In genomic region chr20:57547250-57547649, GRCh38 we compare ENCODE assay signal across 1 cellular context.
TF ChIP-seq lines count a peak whose summit lies in the region.

No MANE protein-coding gene starts in this region.

TF ChIP-seq in HepG2, 621 proteins besides CTCF, POLR2A, EP300 and RAD21 (continued from another document and continues in another):
- TF ChIP-seq ZNF720 (CRISPR knock-in tag; IDR thresholded peaks at IDR 0.05), result no peak
- TF ChIP-seq, protein P1, sequence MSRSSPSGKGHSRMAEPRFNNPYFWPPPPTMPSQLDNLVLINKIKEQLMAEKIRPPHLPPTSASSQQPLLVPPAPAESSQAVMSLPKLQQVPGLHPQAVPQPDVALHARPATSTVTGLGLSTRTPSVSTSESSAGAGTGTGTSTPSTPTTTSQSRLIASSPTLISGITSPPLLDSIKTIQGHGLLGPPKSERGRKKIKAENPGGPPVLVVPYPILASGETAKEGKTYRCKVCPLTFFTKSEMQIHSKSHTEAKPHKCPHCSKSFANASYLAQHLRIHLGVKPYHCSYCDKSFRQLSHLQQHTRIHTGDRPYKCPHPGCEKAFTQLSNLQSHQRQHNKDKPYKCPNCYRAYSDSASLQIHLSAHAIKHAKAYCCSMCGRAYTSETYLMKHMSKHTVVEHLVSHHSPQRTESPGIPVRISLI (CRISPR knock-in tag; IDR thresholded peaks at IDR 0.05; ENCODE audit: borderline replicate concordance), result no peak
- TF ChIP-seq, protein P2, sequence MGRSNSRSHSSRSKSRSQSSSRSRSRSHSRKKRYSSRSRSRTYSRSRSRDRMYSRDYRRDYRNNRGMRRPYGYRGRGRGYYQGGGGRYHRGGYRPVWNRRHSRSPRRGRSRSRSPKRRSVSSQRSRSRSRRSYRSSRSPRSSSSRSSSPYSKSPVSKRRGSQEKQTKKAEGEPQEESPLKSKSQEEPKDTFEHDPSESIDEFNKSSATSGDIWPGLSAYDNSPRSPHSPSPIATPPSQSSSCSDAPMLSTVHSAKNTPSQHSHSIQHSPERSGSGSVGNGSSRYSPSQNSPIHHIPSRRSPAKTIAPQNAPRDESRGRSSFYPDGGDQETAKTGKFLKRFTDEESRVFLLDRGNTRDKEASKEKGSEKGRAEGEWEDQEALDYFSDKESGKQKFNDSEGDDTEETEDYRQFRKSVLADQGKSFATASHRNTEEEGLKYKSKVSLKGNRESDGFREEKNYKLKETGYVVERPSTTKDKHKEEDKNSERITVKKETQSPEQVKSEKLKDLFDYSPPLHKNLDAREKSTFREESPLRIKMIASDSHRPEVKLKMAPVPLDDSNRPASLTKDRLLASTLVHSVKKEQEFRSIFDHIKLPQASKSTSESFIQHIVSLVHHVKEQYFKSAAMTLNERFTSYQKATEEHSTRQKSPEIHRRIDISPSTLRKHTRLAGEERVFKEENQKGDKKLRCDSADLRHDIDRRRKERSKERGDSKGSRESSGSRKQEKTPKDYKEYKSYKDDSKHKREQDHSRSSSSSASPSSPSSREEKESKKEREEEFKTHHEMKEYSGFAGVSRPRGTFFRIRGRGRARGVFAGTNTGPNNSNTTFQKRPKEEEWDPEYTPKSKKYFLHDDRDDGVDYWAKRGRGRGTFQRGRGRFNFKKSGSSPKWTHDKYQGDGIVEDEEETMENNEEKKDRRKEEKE (IDR thresholded peaks at IDR 0.05), result no peak
- TF ChIP-seq ZNF577 (CRISPR knock-in tag; IDR thresholded peaks at IDR 0.05; ENCODE audit: borderline replicate concordance, low read depth), result no peak
- TF ChIP-seq ZNF354B (CRISPR knock-in tag; IDR thresholded peaks at IDR 0.05), result no peak
- no peak for TF ChIP-seq NR0B2 (CRISPR knock-in tag; IDR thresholded peaks at IDR 0.05)
- TF ChIP-seq ARNT2 (CRISPR knock-in tag; IDR thresholded peaks at IDR 0.05; ENCODE audit: low read depth), result no peak
- TF ChIP-seq ZNF703 (CRISPR knock-in tag; IDR thresholded peaks at IDR 0.05; ENCODE audit: borderline replicate concordance), result no peak
- peak; percentile 54; the same call in 1 of the 2 replicates for TF ChIP-seq ZNF503 (CRISPR knock-in tag; IDR thresholded peaks at IDR 0.05)
- TF ChIP-seq MTA1 (CRISPR knock-in tag; IDR thresholded peaks at IDR 0.05; ENCODE audit: borderline replicate concordance), result no peak
- TF ChIP-seq ZNF605 (CRISPR knock-in tag; IDR thresholded peaks at IDR 0.05), result no peak
- no peak for TF ChIP-seq KDM4B (CRISPR knock-in tag; IDR thresholded peaks at IDR 0.05)
- TF ChIP-seq TSC22D2 (CRISPR knock-in tag; IDR thresholded peaks at IDR 0.05; ENCODE audit: borderline replicate concordance), result no peak
- TF ChIP-seq ZNF317 (CRISPR knock-in tag; IDR thresholded peaks at IDR 0.05), result no peak
- TF ChIP-seq ZNF224 (CRISPR knock-in tag; IDR thresholded peaks at IDR 0.05), result no peak
- TF ChIP-seq SOX5 (CRISPR knock-in tag; IDR thresholded peaks at IDR 0.05; ENCODE audit: borderline replicate concordance), result peak; percentile 87
- TF ChIP-seq ZNF207 (IDR thresholded peaks at IDR 0.05; ENCODE audit: borderline replicate concordance), result no peak
- TF ChIP-seq KAT7 (CRISPR knock-in tag; IDR thresholded peaks at IDR 0.05; ENCODE audit: borderline replicate concordance), result no peak
- no peak for TF ChIP-seq CENPBD1 (CRISPR knock-in tag; IDR thresholded peaks at IDR 0.05; ENCODE audit: borderline replicate concordance, low read depth)
- no peak for TF ChIP-seq HNRNPLL (IDR thresholded peaks at IDR 0.05; ENCODE audit: low read depth, low read length, poor library complexity, severe bottlenecking)
- TF ChIP-seq TCF7L2 (IDR thresholded peaks at IDR 0.05; ENCODE audit: low read depth, low read length), result no peak
- TF ChIP-seq ZMAT3 (CRISPR knock-in tag; conservative IDR thresholded peaks at IDR 0.05), result no peak
- TF ChIP-seq, protein P3, sequence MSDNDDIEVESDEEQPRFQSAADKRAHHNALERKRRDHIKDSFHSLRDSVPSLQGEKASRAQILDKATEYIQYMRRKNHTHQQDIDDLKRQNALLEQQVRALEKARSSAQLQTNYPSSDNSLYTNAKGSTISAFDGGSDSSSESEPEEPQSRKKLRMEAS (IDR thresholded peaks at IDR 0.05), result peak; percentile 90
- TF ChIP-seq ZKSCAN8 (CRISPR knock-in tag; IDR thresholded peaks at IDR 0.05; ENCODE audit: borderline replicate concordance), result no peak
- no peak for TF ChIP-seq ZNF343 (CRISPR knock-in tag; IDR thresholded peaks at IDR 0.05)
- TF ChIP-seq NRL (CRISPR knock-in tag; IDR thresholded peaks at IDR 0.05; ENCODE audit: borderline replicate concordance), result no peak
- TF ChIP-seq KLF6 (CRISPR knock-in tag; IDR thresholded peaks at IDR 0.05), result peak; percentile 64; the same call in 1 of the 2 replicates
- no peak for TF ChIP-seq SIX1 (CRISPR knock-in tag; IDR thresholded peaks at IDR 0.05; ENCODE audit: borderline replicate concordance)
- TF ChIP-seq ZNF782 (CRISPR knock-in tag; IDR thresholded peaks at IDR 0.05; ENCODE audit: borderline replicate concordance), result no peak
- TF ChIP-seq ZNF839 (CRISPR knock-in tag; IDR thresholded peaks at IDR 0.05; ENCODE audit: borderline replicate concordance), result no peak
- TF ChIP-seq, protein P4, sequence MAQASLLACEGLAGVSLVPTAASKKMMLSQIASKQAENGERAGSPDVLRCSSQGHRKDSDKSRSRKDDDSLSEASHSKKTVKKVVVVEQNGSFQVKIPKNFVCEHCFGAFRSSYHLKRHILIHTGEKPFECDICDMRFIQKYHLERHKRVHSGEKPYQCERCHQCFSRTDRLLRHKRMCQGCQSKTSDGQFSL (CRISPR knock-in tag; IDR thresholded peaks at IDR 0.05), result no peak
- TF ChIP-seq ZNF441 (CRISPR knock-in tag; IDR thresholded peaks at IDR 0.05; ENCODE audit: borderline replicate concordance), result peak; percentile 60; the same call in 1 of the 2 replicates
- TF ChIP-seq FOXA1 (IDR thresholded peaks at IDR 0.05), result no peak
- no peak for TF ChIP-seq FOXA1 (CRISPR knock-in tag; IDR thresholded peaks at IDR 0.05)
- TF ChIP-seq POGZ (CRISPR knock-in tag; IDR thresholded peaks at IDR 0.05), result no peak
- TF ChIP-seq MED13 (CRISPR knock-in tag; IDR thresholded peaks at IDR 0.05), result no peak
- no peak for TF ChIP-seq FIP1L1 (IDR thresholded peaks at IDR 0.05; ENCODE audit: borderline replicate concordance, insufficient read depth, low read depth, low read length)
- TF ChIP-seq, protein P5, sequence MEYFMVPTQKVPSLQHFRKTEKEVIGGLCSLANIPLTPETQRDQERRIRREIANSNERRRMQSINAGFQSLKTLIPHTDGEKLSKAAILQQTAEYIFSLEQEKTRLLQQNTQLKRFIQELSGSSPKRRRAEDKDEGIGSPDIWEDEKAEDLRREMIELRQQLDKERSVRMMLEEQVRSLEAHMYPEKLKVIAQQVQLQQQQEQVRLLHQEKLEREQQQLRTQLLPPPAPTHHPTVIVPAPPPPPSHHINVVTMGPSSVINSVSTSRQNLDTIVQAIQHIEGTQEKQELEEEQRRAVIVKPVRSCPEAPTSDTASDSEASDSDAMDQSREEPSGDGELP (IDR thresholded peaks at IDR 0.05; ENCODE audit: borderline replicate concordance, low read depth), result no peak
- peak; percentile 82 for TF ChIP-seq JUNB (CRISPR knock-in tag; IDR thresholded peaks at IDR 0.05; ENCODE audit: borderline replicate concordance)
- TF ChIP-seq RARG (CRISPR knock-in tag; IDR thresholded peaks at IDR 0.05; ENCODE audit: low read depth), result no peak
- TF ChIP-seq ZNF644 (CRISPR knock-in tag; IDR thresholded peaks at IDR 0.05; ENCODE audit: low read depth), result peak; percentile 35; the same call in 1 of the 2 replicates
- no peak for TF ChIP-seq ZNF256 (CRISPR knock-in tag; conservative IDR thresholded peaks at IDR 0.05)
- peak; percentile 99 for TF ChIP-seq JUN (CRISPR knock-in tag; IDR thresholded peaks at IDR 0.05)
- TF ChIP-seq ZBTB44 (CRISPR knock-in tag; IDR thresholded peaks at IDR 0.05), result no peak
- TF ChIP-seq SIN3A (IDR thresholded peaks at IDR 0.05; ENCODE audit: borderline replicate concordance, low read depth, low read length), result no peak
- 0 out of 2 replicates have a peak, but pooled peaks have one; percentile 65 for TF ChIP-seq HNRNPL (IDR thresholded peaks at IDR 0.05; ENCODE audit: low read depth, low read length)
- TF ChIP-seq RBM39 (IDR thresholded peaks at IDR 0.05; ENCODE audit: low read depth, low read length, poor library complexity, severe bottlenecking), result no peak
- TF ChIP-seq NCOA1 (CRISPR knock-in tag; IDR thresholded peaks at IDR 0.05), result no peak
- no peak for TF ChIP-seq ZNF121 (CRISPR knock-in tag; IDR thresholded peaks at IDR 0.05)
- TF ChIP-seq PAF1 (CRISPR knock-in tag; IDR thresholded peaks at IDR 0.05), result no peak
- no peak for TF ChIP-seq KLF12 (CRISPR knock-in tag; IDR thresholded peaks at IDR 0.05; ENCODE audit: borderline replicate concordance)
- TF ChIP-seq ZFP36L2 (CRISPR knock-in tag; IDR thresholded peaks at IDR 0.05), result no peak
- TF ChIP-seq MTF2 (CRISPR knock-in tag; IDR thresholded peaks at IDR 0.05; ENCODE audit: borderline replicate concordance), result no peak
- no peak for TF ChIP-seq NCOA5 (CRISPR knock-in tag; IDR thresholded peaks at IDR 0.05)
- TF ChIP-seq FOSL2 (CRISPR knock-in tag; IDR thresholded peaks at IDR 0.05), result peak; percentile 100
- TF ChIP-seq ZSCAN9 (CRISPR knock-in tag; IDR thresholded peaks at IDR 0.05; ENCODE audit: borderline replicate concordance), result no peak
- TF ChIP-seq, protein P6, sequence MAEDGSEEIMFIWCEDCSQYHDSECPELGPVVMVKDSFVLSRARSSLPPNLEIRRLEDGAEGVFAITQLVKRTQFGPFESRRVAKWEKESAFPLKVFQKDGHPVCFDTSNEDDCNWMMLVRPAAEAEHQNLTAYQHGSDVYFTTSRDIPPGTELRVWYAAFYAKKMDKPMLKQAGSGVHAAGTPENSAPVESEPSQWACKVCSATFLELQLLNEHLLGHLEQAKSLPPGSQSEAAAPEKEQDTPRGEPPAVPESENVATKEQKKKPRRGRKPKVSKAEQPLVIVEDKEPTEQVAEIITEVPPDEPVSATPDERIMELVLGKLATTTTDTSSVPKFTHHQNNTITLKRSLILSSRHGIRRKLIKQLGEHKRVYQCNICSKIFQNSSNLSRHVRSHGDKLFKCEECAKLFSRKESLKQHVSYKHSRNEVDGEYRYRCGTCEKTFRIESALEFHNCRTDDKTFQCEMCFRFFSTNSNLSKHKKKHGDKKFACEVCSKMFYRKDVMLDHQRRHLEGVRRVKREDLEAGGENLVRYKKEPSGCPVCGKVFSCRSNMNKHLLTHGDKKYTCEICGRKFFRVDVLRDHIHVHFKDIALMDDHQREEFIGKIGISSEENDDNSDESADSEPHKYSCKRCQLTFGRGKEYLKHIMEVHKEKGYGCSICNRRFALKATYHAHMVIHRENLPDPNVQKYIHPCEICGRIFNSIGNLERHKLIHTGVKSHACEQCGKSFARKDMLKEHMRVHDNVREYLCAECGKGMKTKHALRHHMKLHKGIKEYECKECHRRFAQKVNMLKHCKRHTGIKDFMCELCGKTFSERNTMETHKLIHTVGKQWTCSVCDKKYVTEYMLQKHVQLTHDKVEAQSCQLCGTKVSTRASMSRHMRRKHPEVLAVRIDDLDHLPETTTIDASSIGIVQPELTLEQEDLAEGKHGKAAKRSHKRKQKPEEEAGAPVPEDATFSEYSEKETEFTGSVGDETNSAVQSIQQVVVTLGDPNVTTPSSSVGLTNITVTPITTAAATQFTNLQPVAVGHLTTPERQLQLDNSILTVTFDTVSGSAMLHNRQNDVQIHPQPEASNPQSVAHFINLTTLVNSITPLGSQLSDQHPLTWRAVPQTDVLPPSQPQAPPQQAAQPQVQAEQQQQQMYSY (CRISPR knock-in tag; IDR thresholded peaks at IDR 0.05), result no peak
- TF ChIP-seq ZNF543 (CRISPR knock-in tag; IDR thresholded peaks at IDR 0.05), result no peak
- TF ChIP-seq TCF7 (IDR thresholded peaks at IDR 0.05; ENCODE audit: low read depth), result peak; percentile 97
- no peak for TF ChIP-seq HNF4A (CRISPR knock-in tag; IDR thresholded peaks at IDR 0.05)
- TF ChIP-seq FOXA3 (CRISPR knock-in tag; IDR thresholded peaks at IDR 0.05), result peak; percentile 93
- TF ChIP-seq MIER3 (CRISPR knock-in tag; IDR thresholded peaks at IDR 0.05; ENCODE audit: borderline replicate concordance), result peak; percentile 98
- no peak for TF ChIP-seq ZFP90 (CRISPR knock-in tag; IDR thresholded peaks at IDR 0.05; ENCODE audit: borderline replicate concordance)
